ENCODE assay signal across 18 cellular contexts in genomic region chr7:148480479-148481146, GRCh38.
DNase-seq lines count a peak whose midpoint lies in the region; FAIRE-seq and TF ChIP-seq lines count a peak whose summit lies in the region.
"Had no signal": no experiment of that assay in that cellular context is flagged by ENCODE, and none has a peak within 500 bp of the region (broad histone marks: within the 10 kb centered on the region; RNA-seq: fewer than 3 reads in every experiment).

No MANE protein-coding gene starts in this region.

- 89% methylated on average over 5 of the region's 5 CpGs; no CpG with 5 or more reads in 1 of the 2 experiments for WGBS in H1 (ENCODE audit: extremely low coverage in 1 of 2, insufficient coverage in 1 of 2, insufficient read length in 1 of 2, insufficient replicate concordance in 2 of 2, low coverage in 1 of 2, low lambda C conversion rate in 2 of 2, missing lambda C conversion rate in 1 of 2), 2 experiments
- 75 to 76% methylated on average over 4 to 5 of the region's 5 CpGs for WGBS in esophagus squamous epithelium, 2 donors

- FAIRE-seq in H1 (lab: Jason Lieb, UNC): no peak
- no peak for FAIRE-seq in GM12891 (lab: Jason Lieb, UNC)

- no peak overlapping the region for H2BK12ac ChIP-seq in H1 (ENCODE audit: low read depth, low read length)

- no peak overlapping the region for H4K91ac ChIP-seq in H1 (replicated peaks; ENCODE audit: insufficient read length, low read length)

- H3K4me3 Mint-ChIP-seq in Caco-2 (ENCODE audit: unreplicated experiment) (no peak overlapping the region), neural progenitor cell (no peak overlapping the region)
- H3K4me3 Mint-ChIP-seq: activated CD4-positive, alpha-beta T cell treated with anti-CD3 and anti-CD28 coated beads, Interleukin-2, amount 10 ng/mL, durations not matched to agents 24 days and 14 days; activated naive CD4-positive, alpha-beta T cell treated with anti-CD3 and anti-CD28 coated beads, Interleukin-2, amount 10 ng/mL, durations not matched to agents 7 days and 5 days; dendritic cell treated with granulocyte-macrophage colony-stimulating factor and Interleukin-4, amounts not matched to agents 40 ng/mL and 50 ng/mL, for 4 days; immature natural killer cell had no signal

- H3K79me2 ChIP-seq in Karpas-422 (ENCODE audit: low read length) (no peaks in the 10 kb centered on the region), H1 (ENCODE audit: control insufficient read depth in 1 of 2, insufficient read depth in 2 of 2, low read length in 2 of 2) (no peaks in the 10 kb centered on the region), neural progenitor cell (ENCODE audit: low read depth) (no peaks in the 10 kb centered on the region)

- no peaks in the 10 kb centered on the region for H3K36me3 Mint-ChIP-seq in Caco-2 (ENCODE audit: insufficient read depth, unreplicated experiment)
- no peaks in the 10 kb centered on the region for H3K36me3 Mint-ChIP-seq in neural progenitor cell
- H3K36me3 Mint-ChIP-seq: activated naive CD4-positive, alpha-beta T cell treated with anti-CD3 and anti-CD28 coated beads, Interleukin-2, amount 10 ng/mL, durations not matched to agents 7 days and 5 days; immature natural killer cell had no signal

- POLR2A ChIA-PET in Caco-2 (lab: Charles Lee) (no interaction called here), H1 (lab: Charles Lee; ENCODE audit: partially characterized antibody) (no interaction called here)

- peak; percentile 72 to 78 for TF ChIP-seq RAD21 in H1 (IDR thresholded peaks at IDR 0.05 in 1 of 2, conservative IDR thresholded peaks at IDR 0.05 in 1 of 2; ENCODE audit: low read depth in 2 of 2, low read length in 2 of 2)

- no peak overlapping the region for H4K5ac ChIP-seq in H1 (ENCODE audit: insufficient read length, low read depth, low read length)

- intact Hi-C loops in Caco-2 (cut with micrococcal nuclease; ENCODE audit: unreplicated experiment): loop anchor here (1.0 to 5.0 kb wide), 3 partner anchors 143 to 215 kb away; no protein-coding TSS in a partner anchor
- intact Hi-C loops in esophagus squamous epithelium (cut with DNase I): loop anchor here (10.0 kb wide), 1 partner anchor 216 kb away; no protein-coding TSS in a partner anchor

- H3K9ac ChIP-seq in Karpas-422 (ENCODE audit: low read length) (no peak overlapping the region), H1 (replicated peaks in 1 of 4; ENCODE audit: extremely low read depth in 1 of 4, low read depth in 3 of 4, low read length in 3 of 4) (no peak overlapping the region), neural progenitor cell (no peak overlapping the region)

- H4K20me1 ChIP-seq in Karpas-422 (ENCODE audit: insufficient read depth, low read depth, low read length) (no peaks in the 10 kb centered on the region), H1 (replicated peaks in 1 of 2; ENCODE audit: control insufficient read depth in 1 of 2, insufficient read depth in 2 of 2, low read length in 2 of 2) (no peaks in the 10 kb centered on the region), neural progenitor cell (ENCODE audit: low read depth) (no peaks in the 10 kb centered on the region)

- H3K4me1 ChIP-seq in Caco-2: peaks cover 14% of the 10 kb centered on the region
- H3K4me1 ChIP-seq in Karpas-422 (ENCODE audit: low read length): no peaks in the 10 kb centered on the region
- peaks cover 0 to 8% (median under 1%) of the 10 kb centered on the region in 4 experiments; a peak in 3 of 7 replicates for H3K4me1 ChIP-seq in H1 (replicated peaks in 1 of 4; ENCODE audit: control insufficient read depth in 3 of 4, insufficient read depth in 4 of 4, low read length in 3 of 4)
- peaks cover 23% of the 10 kb centered on the region for H3K4me1 ChIP-seq in neural progenitor cell
- peaks cover 0 to 16% (median 0%) of the 10 kb centered on the region in 3 donors for H3K4me1 ChIP-seq in esophagus squamous epithelium

- no peak overlapping the region for H2BK20ac ChIP-seq in H1 (ENCODE audit: low read length)

- TF ChIP-seq POLR2A in H1 (IDR thresholded peaks at IDR 0.05; ENCODE audit: control extremely low read depth in 1 of 2, low read depth in 2 of 2, low read length in 2 of 2): no peak
- no peak for TF ChIP-seq POLR2A in GM12891 (IDR thresholded peaks at IDR 0.05; ENCODE audit: low read depth, low read length)
- TF ChIP-seq POLR2A in esophagus squamous epithelium (IDR thresholded peaks at IDR 0.05): no peak

- H3K36me3 ChIP-seq in Caco-2 (ENCODE audit: control insufficient read depth, insufficient read depth, low read length) (no peaks in the 10 kb centered on the region), Karpas-422 (ENCODE audit: insufficient read depth, low read length) (no peaks in the 10 kb centered on the region), H1 (ENCODE audit: control insufficient read depth in 2 of 4, insufficient read depth in 4 of 4, low read length in 3 of 4) (no peaks in the 10 kb centered on the region), neural progenitor cell (no peaks in the 10 kb centered on the region), esophagus squamous epithelium (no peaks in the 10 kb centered on the region)
- H3K36me3 ChIP-seq: thyroid gland had no signal

- no peak overlapping the region; the same call in 1 of the 2 replicates for H2BK15ac ChIP-seq in H1 (ENCODE audit: low read length)

- H3K27ac Mint-ChIP-seq in Caco-2 (ENCODE audit: unreplicated experiment) (peak overlapping the region; percentile 51), neural progenitor cell (peak overlapping the region; percentile 87)
- H3K27ac Mint-ChIP-seq: activated CD4-positive, alpha-beta T cell treated with anti-CD3 and anti-CD28 coated beads, Interleukin-2, amount 10 ng/mL, durations not matched to agents 24 days and 14 days; activated naive CD4-positive, alpha-beta T cell treated with anti-CD3 and anti-CD28 coated beads, Interleukin-2, amount 10 ng/mL, durations not matched to agents 7 days and 5 days; dendritic cell treated with granulocyte-macrophage colony-stimulating factor and Interleukin-4, amounts not matched to agents 40 ng/mL and 50 ng/mL, for 4 days; immature natural killer cell had no signal

- H3K56ac ChIP-seq in H1 (replicated peaks; ENCODE audit: insufficient read length, low read depth, low read length): no peak overlapping the region

- H3K27me3 Mint-ChIP-seq in Caco-2 (ENCODE audit: insufficient read depth, unreplicated experiment) (no peaks in the 10 kb centered on the region), neural progenitor cell (ENCODE audit: insufficient read depth, low read depth) (peaks cover 10% of the 10 kb centered on the region)

- H3K9me3 Mint-ChIP-seq in Caco-2 (ENCODE audit: unreplicated experiment): no peaks in the 10 kb centered on the region
- peaks cover 7% of the 10 kb centered on the region for H3K9me3 Mint-ChIP-seq in neural progenitor cell
- H3K9me3 Mint-ChIP-seq: activated CD4-positive, alpha-beta T cell treated with anti-CD3 and anti-CD28 coated beads, Interleukin-2, amount 10 ng/mL, durations not matched to agents 24 days and 14 days; activated naive CD4-positive, alpha-beta T cell treated with anti-CD3 and anti-CD28 coated beads, Interleukin-2, amount 10 ng/mL, durations not matched to agents 7 days and 5 days; dendritic cell treated with granulocyte-macrophage colony-stimulating factor and Interleukin-4, amounts not matched to agents 40 ng/mL and 50 ng/mL, for 4 days; immature natural killer cell had no signal

- H2BK5ac ChIP-seq in H1 (ENCODE audit: low read depth, low read length): no peak overlapping the region

- H2BK120ac ChIP-seq in H1 (replicated peaks; ENCODE audit: low read depth, low read length): no peak overlapping the region

- no peak overlapping the region for H2AK5ac ChIP-seq in H1 (ENCODE audit: low read depth, low read length)

- H3F3A ChIP-seq in neural progenitor cell (ENCODE audit: low read depth): peaks cover 8% of the 10 kb centered on the region

- DNase-seq in Caco-2: no peak
- DNase-seq in Karpas-422: peak; percentile 37
- no peak for DNase-seq in H1 (ENCODE audit: low read depth in 1 of 2, low spot score in 2 of 2)
- DNase-seq in neural progenitor cell (ENCODE audit: low spot score): no peak
- DNase-seq in GM12891 (ENCODE audit: insufficient read length, low spot score): no peak
- DNase-seq in esophagus squamous epithelium (lab: John Stamatoyannopoulos, UW): no peak
- DNase-seq in NOMO-1 treated with DMSO at 0.1 percent for 48 hours (lab: John Stamatoyannopoulos, UW; ENCODE audit: unreplicated experiment): no peak
- DNase-seq: activated CD4-positive, alpha-beta T cell treated with anti-CD3 and anti-CD28 coated beads, Interleukin-2, amount 10 ng/mL, durations not matched to agents 24 days and 14 days; activated CD8-positive, alpha-beta memory T cell treated with anti-CD3 and anti-CD28 coated beads, Interleukin-2, amount 50 U/mL, for 48 hours; activated naive CD4-positive, alpha-beta T cell treated with anti-CD3 and anti-CD28 coated beads, Interleukin-2, amount 10 ng/mL, durations not matched to agents 7 days and 5 days; immature natural killer cell; KBM-7; NCI-H1092 treated with DMSO at 0.1 percent for 48 hours; NCI-H446; stimulated activated CD4-positive, alpha-beta T cell treated with anti-CD3 and anti-CD28 coated beads, Interleukin-4, amount 100 ng/mL, for 1 hour; thyroid gland had no signal

- no peak overlapping the region for H2AFZ ChIP-seq in Karpas-422 (ENCODE audit: low read length)
- no peak overlapping the region for H2AFZ ChIP-seq in H1 (ENCODE audit: low read length)
- no peak overlapping the region for H2AFZ ChIP-seq in neural progenitor cell (replicated peaks)

- H3K27me3 ChIP-seq in Caco-2 (replicated peaks; ENCODE audit: control insufficient read depth, insufficient read depth, low read length): no peaks in the 10 kb centered on the region
- H3K27me3 ChIP-seq in Karpas-422 (ENCODE audit: low read length): no peaks in the 10 kb centered on the region
- no peaks in the 10 kb centered on the region for H3K27me3 ChIP-seq in H1 (replicated peaks in 1 of 4; ENCODE audit: control insufficient read depth in 3 of 4, extremely low read depth in 1 of 4, insufficient read depth in 3 of 4, low read length in 3 of 4)
- no peaks in the 10 kb centered on the region for H3K27me3 ChIP-seq in neural progenitor cell
- no peaks in the 10 kb centered on the region for H3K27me3 ChIP-seq in esophagus squamous epithelium
- H3K27me3 ChIP-seq: thyroid gland had no signal

- H3K79me1 ChIP-seq in H1 (ENCODE audit: low read depth, low read length): no peaks in the 10 kb centered on the region

- H4K8ac ChIP-seq in H1 (ENCODE audit: extremely low read depth, insufficient read depth, low read length): no peak overlapping the region

- TF ChIP-seq CTCF in Caco-2 (IDR thresholded peaks at IDR 0.05; ENCODE audit: insufficient read depth in 1 of 2, low read depth in 1 of 2, low read length in 1 of 2, severe bottlenecking in 1 of 2, unreplicated experiment in 1 of 2) (peak in 1 of 2 experiments; percentile 30), H1 (IDR thresholded peaks at IDR 0.05; ENCODE audit: control extremely low read depth in 1 of 3, insufficient read depth in 1 of 3, low read depth in 1 of 3, low read length in 3 of 3) (peak; percentile 22 to 88 (median 60)), neural progenitor cell (IDR thresholded peaks at IDR 0.05) (peak; percentile 27), esophagus squamous epithelium (IDR thresholded peaks at IDR 0.05) (no peak)

- BruUV-seq in Caco-2 (replicated peaks; lab: Mats Ljungman, UMichigan): no TSS peak

- H3K4me1 Mint-ChIP-seq in Caco-2 (ENCODE audit: low read depth, unreplicated experiment) (peaks cover 36% of the 10 kb centered on the region), neural progenitor cell (peaks cover 36% of the 10 kb centered on the region)

- H3K27ac ChIP-seq in Karpas-422 (ENCODE audit: low read length) (no peak overlapping the region), H1 (ENCODE audit: low read depth, low read length) (no peak overlapping the region), neural progenitor cell (no peak overlapping the region), esophagus squamous epithelium (no peak overlapping the region)
- H3K27ac ChIP-seq: C4-2B, thyroid gland had no signal

- H3K18ac ChIP-seq in H1 (ENCODE audit: extremely low read depth, low read length): no peak overlapping the region

- H3K9me2 ChIP-seq in Karpas-422 (replicated peaks; ENCODE audit: insufficient read depth, low read length): no peaks in the 10 kb centered on the region

- CTCF ChIA-PET in Caco-2 (lab: Charles Lee) (interaction anchor here (1.8 kb wide), 2 partner anchors 216 to 218 kb away, joined by 9 to 21 read pairs; no protein-coding TSS in a partner anchor), H1 (lab: Charles Lee; ENCODE audit: partially characterized antibody) (interaction anchor here (0.6 to 3.3 kb wide), 14 partner anchors 21 to 1118 kb away, joined by 3 to 22 read pairs (median 4); no protein-coding TSS in a partner anchor)

- H3K4ac ChIP-seq in H1 (replicated peaks; ENCODE audit: insufficient read length, low read depth, low read length): no peak overlapping the region

- no peak overlapping the region for H3K4me3 ChIP-seq in Caco-2 (ENCODE audit: low read depth, low read length)
- H3K4me3 ChIP-seq in Karpas-422 (ENCODE audit: low read length): no peak overlapping the region
- H3K4me3 ChIP-seq in H1 (ENCODE audit: extremely low read depth in 1 of 4, insufficient read depth in 2 of 4, low read depth in 3 of 4, low read length in 4 of 4): no peak overlapping the region
- no peak overlapping the region for H3K4me3 ChIP-seq in neural progenitor cell
- H3K4me3 ChIP-seq in esophagus squamous epithelium: no peak overlapping the region
- H3K4me3 ChIP-seq: thyroid gland had no signal

- TF ChIP-seq EP300 in H1 (IDR thresholded peaks at IDR 0.05; ENCODE audit: borderline replicate concordance in 1 of 2, low read depth in 2 of 2, low read length in 2 of 2): no peak

- H3K4me2 ChIP-seq in Karpas-422 (ENCODE audit: low read depth, low read length, poor library complexity, severe bottlenecking) (no peak overlapping the region), H1 (ENCODE audit: insufficient read depth in 1 of 2, low read depth in 2 of 2, low read length in 2 of 2) (no peak overlapping the region), neural progenitor cell (no peak overlapping the region)

- no peak overlapping the region for H3K23ac ChIP-seq in H1 (ENCODE audit: insufficient read length)

- no peaks in the 10 kb centered on the region; the same call in 1 of the 2 replicates for H3K23me2 ChIP-seq in H1 (ENCODE audit: low read depth, low read length)

- no peak overlapping the region for H3K14ac ChIP-seq in H1 (ENCODE audit: insufficient read length)

- no peaks in the 10 kb centered on the region for H3K9me3 ChIP-seq in Caco-2
- H3K9me3 ChIP-seq in Karpas-422 (ENCODE audit: low read length): no peaks in the 10 kb centered on the region
- no peaks in the 10 kb centered on the region for H3K9me3 ChIP-seq in H1 (ENCODE audit: insufficient read depth in 2 of 2, low read depth in 1 of 2, low read length in 1 of 2)
- H3K9me3 ChIP-seq in neural progenitor cell (ENCODE audit: low read depth): no peaks in the 10 kb centered on the region
- no peaks in the 10 kb centered on the region for H3K9me3 ChIP-seq in esophagus squamous epithelium
- H3K9me3 ChIP-seq: thyroid gland had no signal

Comparison
In these comparisons a context has a peak if more than half of its experiments do, and no peak if none do; other contexts are left out.
1. CTCF ChIP-seq: peak in H1 (3 of 3) and neural progenitor cell (single experiment); none in esophagus squamous epithelium (0 of 6).